8 cellular contexts compared by ENCODE assay signal in genomic region chr17:81508639-81509047, GRCh38. TPM values are rescaled to one million over a fixed set of nuclear protein-coding genes. Genes with fewer than 3 reads are reported as not detected.
DNase-seq lines count a peak whose midpoint lies in the region; ATAC-seq lines count a peak whose summit lies in the region.

No MANE protein-coding gene starts in this region.

- H3K9me3 Mint-ChIP-seq in activated naive CD4-positive, alpha-beta T cell treated with anti-CD3 and anti-CD28 coated beads, Interleukin-2, amount 50 U/mL, for 72 hours, result peaks cover 0 to 3% of the 10 kb centered on the region in 2 donors
- peaks cover 0 to 3% (median 0%) of the 10 kb centered on the region in 6 donors for H3K9me3 Mint-ChIP-seq in immature natural killer cell

- peak overlapping the region; percentile 17 for H3K27ac ChIP-seq in temporal lobe (ENCODE audit: low read depth, low read length)

- peak; percentile 40 for DNase-seq in stimulated activated CD4-positive, alpha-beta T cell treated with anti-CD3 and anti-CD28 coated beads, Interleukin-15, amount 100 ng/mL, for 24 hours
- DNase-seq in stimulated activated CD4-positive, alpha-beta T cell treated with anti-CD3 and anti-CD28 coated beads, Interleukin-12 subunit alpha, Interleukin-12 subunit beta, amount 100 ng/mL, for 4 hours, result no peak
- DNase-seq in activated naive CD4-positive, alpha-beta T cell treated with anti-CD3 and anti-CD28 coated beads, Interleukin-2, amount 50 U/mL, for 72 hours (ENCODE audit: low spot score in 2 of 2), result no peak
- DNase-seq in immature natural killer cell, result no peak
- no peak for DNase-seq in SK-N-DZ (ENCODE audit: low spot score)

- H3K36me3 Mint-ChIP-seq in activated naive CD4-positive, alpha-beta T cell treated with anti-CD3 and anti-CD28 coated beads, Interleukin-2, amount 50 U/mL, for 72 hours, result peaks cover 38 to 39% of the 10 kb centered on the region in 2 donors
- H3K36me3 Mint-ChIP-seq in immature natural killer cell, result peaks cover 31 to 40% (median 32%) of the 10 kb centered on the region in 3 donors

- H3K27me3 Mint-ChIP-seq in immature natural killer cell (ENCODE audit: low read depth in 3 of 3), result peaks cover 27 to 33% (median 32%) of the 10 kb centered on the region in 3 donors

- peak overlapping the region; percentile 95 to 100 (median 96) for H3K4me3 Mint-ChIP-seq in immature natural killer cell

- peaks cover 41 to 50% of the 10 kb centered on the region in 2 donors for H3K4me1 Mint-ChIP-seq in immature natural killer cell

- ATAC-seq in activated naive CD4-positive, alpha-beta T cell treated with anti-CD3 and anti-CD28 coated beads, Interleukin-2, amount 50 U/mL, for 72 hours, result no peak
- no peak for ATAC-seq in GM19452 (IDR thresholded peaks at IDR 0.05; ENCODE audit: unreplicated experiment)
- ATAC-seq in GM21423 (IDR thresholded peaks at IDR 0.05; ENCODE audit: unreplicated experiment), result no peak

- peak overlapping the region; percentile 87 to 98 for H3K27ac Mint-ChIP-seq in activated naive CD4-positive, alpha-beta T cell treated with anti-CD3 and anti-CD28 coated beads, Interleukin-2, amount 50 U/mL, for 72 hours
- peak overlapping the region; percentile 90 to 98 (median 96) for H3K27ac Mint-ChIP-seq in immature natural killer cell

RNA-seq across cellular contexts. Expression of gene ACTG1, which starts 4.0 kb away (rescaled TPM):
- 1,000 to 10,000 TPM; 6,062 to 6,573 TPM for total RNA-seq in activated naive CD4-positive, alpha-beta T cell treated with anti-CD3 and anti-CD28 coated beads, Interleukin-2, amount 50 U/mL, for 72 hours
- 1,000 to 10,000 TPM; 1,637 to 3,074 (median 2,788) TPM for polyA plus RNA-seq in immature natural killer cell
- 2,532 TPM for total RNA-seq in temporal lobe
- polyA plus RNA-seq in SK-N-DZ (2014; cell fraction: cytosol; rRNA removed), result 2,351 and 2,595 TPM in 2 replicates
- 1,254 and 2,322 TPM in 2 replicates for polyA plus RNA-seq in SK-N-DZ (2014; cell fraction: nucleus; rRNA removed)

RNA-seq across cellular contexts. Expression of gene FSCN2, which starts 19.5 kb away (rescaled TPM):
- under 1 TPM; 0.30 to 0.86 TPM for total RNA-seq in activated naive CD4-positive, alpha-beta T cell treated with anti-CD3 and anti-CD28 coated beads, Interleukin-2, amount 50 U/mL, for 72 hours
- polyA plus RNA-seq in immature natural killer cell, result under 1 TPM in 1 of 3 donors, not detected in 2; 0.23 TPM
- total RNA-seq in temporal lobe, result 3.4 TPM
- 0.13 TPM in 1 of 2 replicates, not detected in the other for polyA plus RNA-seq in SK-N-DZ (2014; cell fraction: cytosol; rRNA removed)
- polyA plus RNA-seq in SK-N-DZ (2014; cell fraction: nucleus; rRNA removed), result 0.52 TPM in 1 of 2 replicates, not detected in the other

RNA-seq across cellular contexts. Expression of gene FAAP100, which starts 43.5 kb away (rescaled TPM):
- 10 to 100 TPM; 19.8 to 37.9 TPM for total RNA-seq in activated naive CD4-positive, alpha-beta T cell treated with anti-CD3 and anti-CD28 coated beads, Interleukin-2, amount 50 U/mL, for 72 hours
- polyA plus RNA-seq in immature natural killer cell, result 10 to 100 TPM; 11.4 to 25.0 (median 14.5) TPM
- 25.1 TPM for total RNA-seq in temporal lobe
- polyA plus RNA-seq in SK-N-DZ (2014; cell fraction: cytosol; rRNA removed), result 40.2 and 49.0 TPM in 2 replicates
- polyA plus RNA-seq in SK-N-DZ (2014; cell fraction: nucleus; rRNA removed), result 85.2 and 88.2 TPM in 2 replicates
